Comparison of ENCODE assay signal across 1 cellular context in the genomic region with DNA sequence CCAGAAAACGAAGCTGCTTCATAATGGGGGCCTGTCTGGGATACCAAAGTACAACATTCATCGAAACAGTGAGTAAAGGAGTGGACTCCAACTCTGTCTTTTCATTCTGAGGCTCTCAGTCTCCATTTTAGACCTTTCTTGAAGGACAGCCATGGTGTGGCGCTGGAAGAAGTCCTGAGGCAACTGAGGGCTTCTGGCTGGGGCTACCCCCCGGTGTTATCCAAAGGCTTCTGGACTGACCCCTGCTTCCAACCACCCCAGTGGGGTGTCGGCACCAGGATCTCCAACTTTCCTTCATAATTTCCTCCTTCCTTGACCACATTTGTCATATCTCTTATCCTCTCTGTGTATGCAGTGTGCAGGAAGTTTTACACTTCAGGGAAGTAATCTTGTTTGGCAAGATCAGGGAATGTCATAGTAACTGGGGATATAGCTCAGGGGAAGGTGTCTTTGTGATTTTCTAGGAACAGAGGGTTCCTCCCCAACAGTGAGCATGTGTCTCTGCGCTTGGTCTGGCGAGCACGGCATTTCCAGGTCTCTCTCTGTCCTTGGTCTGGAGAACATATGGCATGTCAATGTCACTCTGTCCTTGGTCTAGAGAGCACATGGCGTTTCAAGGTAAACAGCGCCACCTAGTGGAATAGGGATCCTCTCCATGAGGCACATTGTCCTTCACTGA.
TF ChIP-seq lines count a peak whose summit lies in the region.

No MANE protein-coding gene starts in this region.

TF ChIP-seq in HepG2, 621 proteins besides CTCF, POLR2A, EP300 and RAD21 (continued from another document and continues in another):
- TF ChIP-seq, protein P1, sequence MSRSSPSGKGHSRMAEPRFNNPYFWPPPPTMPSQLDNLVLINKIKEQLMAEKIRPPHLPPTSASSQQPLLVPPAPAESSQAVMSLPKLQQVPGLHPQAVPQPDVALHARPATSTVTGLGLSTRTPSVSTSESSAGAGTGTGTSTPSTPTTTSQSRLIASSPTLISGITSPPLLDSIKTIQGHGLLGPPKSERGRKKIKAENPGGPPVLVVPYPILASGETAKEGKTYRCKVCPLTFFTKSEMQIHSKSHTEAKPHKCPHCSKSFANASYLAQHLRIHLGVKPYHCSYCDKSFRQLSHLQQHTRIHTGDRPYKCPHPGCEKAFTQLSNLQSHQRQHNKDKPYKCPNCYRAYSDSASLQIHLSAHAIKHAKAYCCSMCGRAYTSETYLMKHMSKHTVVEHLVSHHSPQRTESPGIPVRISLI (CRISPR knock-in tag; IDR thresholded peaks at IDR 0.05; ENCODE audit: borderline replicate concordance) = no peak
- TF ChIP-seq ZNF337 (CRISPR knock-in tag; IDR thresholded peaks at IDR 0.05; ENCODE audit: borderline replicate concordance, low read depth) (no peak), ZNF850 (CRISPR knock-in tag; conservative IDR thresholded peaks at IDR 0.05) (no peak), PITX1 (CRISPR knock-in tag; IDR thresholded peaks at IDR 0.05) (no peak), KDM3A (CRISPR knock-in tag; IDR thresholded peaks at IDR 0.05; ENCODE audit: low read depth) (peak; percentile 26; the same call in 1 of the 2 replicates), ZNF766 (CRISPR knock-in tag; IDR thresholded peaks at IDR 0.05; ENCODE audit: borderline replicate concordance) (no peak), ZNF33A (CRISPR knock-in tag; IDR thresholded peaks at IDR 0.05; ENCODE audit: borderline replicate concordance) (no peak), SPEN (CRISPR knock-in tag; IDR thresholded peaks at IDR 0.05; ENCODE audit: low read depth) (peak; percentile 59; the same call in 1 of the 2 replicates), ZNF235 (CRISPR knock-in tag; IDR thresholded peaks at IDR 0.05; ENCODE audit: borderline replicate concordance) (no peak), SMYD3 (CRISPR knock-in tag; IDR thresholded peaks at IDR 0.05) (no peak), GATAD1 (CRISPR knock-in tag; IDR thresholded peaks at IDR 0.05) (peak; percentile 57; the same call in 1 of the 2 replicates), HNRNPK (IDR thresholded peaks at IDR 0.05; ENCODE audit: low read depth, low read length, poor library complexity, severe bottlenecking) (no peak), KDM5B (CRISPR knock-in tag; IDR thresholded peaks at IDR 0.05; ENCODE audit: borderline replicate concordance) (no peak), DR1 (CRISPR knock-in tag; IDR thresholded peaks at IDR 0.05) (no peak), ZFP1 (CRISPR knock-in tag; IDR thresholded peaks at IDR 0.05) (no peak), SETDB1 (CRISPR knock-in tag; IDR thresholded peaks at IDR 0.05; ENCODE audit: borderline replicate concordance) (no peak), MAFG (CRISPR knock-in tag; IDR thresholded peaks at IDR 0.05) (no peak), RCOR2 (CRISPR knock-in tag; IDR thresholded peaks at IDR 0.05) (no peak), MED1 (CRISPR knock-in tag; IDR thresholded peaks at IDR 0.05) (0 out of 2 replicates have a peak, but pooled peaks have one; percentile 16), TARDBP (CRISPR knock-in tag; IDR thresholded peaks at IDR 0.05) (no peak), ZNF331 (CRISPR knock-in tag; IDR thresholded peaks at IDR 0.05) (no peak), MYC (CRISPR knock-in tag; IDR thresholded peaks at IDR 0.05; ENCODE audit: borderline replicate concordance) (peak; percentile 83), KAT7 (CRISPR knock-in tag; IDR thresholded peaks at IDR 0.05; ENCODE audit: borderline replicate concordance) (no peak), SRSF1 (optimal IDR thresholded peaks at IDR 0.05; ENCODE audit: low read depth, low read length) (no peak), ZNF296 (CRISPR knock-in tag; conservative IDR thresholded peaks at IDR 0.05) (no peak), HHEX (CRISPR knock-in tag; IDR thresholded peaks at IDR 0.05) (no peak), SMARCC2 (IDR thresholded peaks at IDR 0.05) (no peak), ZNF10 (CRISPR knock-in tag; IDR thresholded peaks at IDR 0.05; ENCODE audit: borderline replicate concordance, low read depth) (no peak), ZNF777 (CRISPR knock-in tag; IDR thresholded peaks at IDR 0.05) (no peak), ZNF260 (CRISPR knock-in tag; IDR thresholded peaks at IDR 0.05; ENCODE audit: borderline replicate concordance, low read depth) (no peak), ZNF83 (CRISPR knock-in tag; IDR thresholded peaks at IDR 0.05; ENCODE audit: borderline replicate concordance) (no peak), KDM4B (CRISPR knock-in tag; IDR thresholded peaks at IDR 0.05) (0 out of 2 replicates have a peak, but pooled peaks have one; percentile 44), ZNF343 (CRISPR knock-in tag; IDR thresholded peaks at IDR 0.05) (no peak), NCOA2 (CRISPR knock-in tag; IDR thresholded peaks at IDR 0.05) (0 out of 2 replicates have a peak, but pooled peaks have one; percentile 14), ZFP90 (CRISPR knock-in tag; IDR thresholded peaks at IDR 0.05; ENCODE audit: borderline replicate concordance) (no peak), ZNF615 (CRISPR knock-in tag; IDR thresholded peaks at IDR 0.05; ENCODE audit: borderline replicate concordance) (no peak), SMAD9 (CRISPR knock-in tag; IDR thresholded peaks at IDR 0.05) (no peak), FOXA1 (IDR thresholded peaks at IDR 0.05) (no peak), FOXA1 (CRISPR knock-in tag; IDR thresholded peaks at IDR 0.05) (no peak), ZNF792 (CRISPR knock-in tag; IDR thresholded peaks at IDR 0.05) (peak; percentile 52; the same call in 1 of the 2 replicates), ZNF33B (CRISPR knock-in tag; IDR thresholded peaks at IDR 0.05) (no peak), RARG (CRISPR knock-in tag; IDR thresholded peaks at IDR 0.05; ENCODE audit: low read depth) (no peak), MAFK (conservative IDR thresholded peaks at IDR 0.05 in 1 of 2, IDR thresholded peaks at IDR 0.05 in 1 of 2; ENCODE audit: low read length in 2 of 2) (no peak)
- TF ChIP-seq, protein P2, sequence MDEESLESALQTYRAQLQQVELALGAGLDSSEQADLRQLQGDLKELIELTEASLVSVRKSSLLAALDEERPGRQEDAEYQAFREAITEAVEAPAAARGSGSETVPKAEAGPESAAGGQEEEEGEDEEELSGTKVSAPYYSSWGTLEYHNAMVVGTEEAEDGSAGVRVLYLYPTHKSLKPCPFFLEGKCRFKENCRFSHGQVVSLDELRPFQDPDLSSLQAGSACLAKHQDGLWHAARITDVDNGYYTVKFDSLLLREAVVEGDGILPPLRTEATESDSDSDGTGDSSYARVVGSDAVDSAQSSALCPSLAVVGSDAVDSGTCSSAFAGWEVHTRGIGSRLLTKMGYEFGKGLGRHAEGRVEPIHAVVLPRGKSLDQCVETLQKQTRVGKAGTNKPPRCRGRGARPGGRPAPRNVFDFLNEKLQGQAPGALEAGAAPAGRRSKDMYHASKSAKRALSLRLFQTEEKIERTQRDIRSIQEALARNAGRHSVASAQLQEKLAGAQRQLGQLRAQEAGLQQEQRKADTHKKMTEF (CRISPR knock-in tag; IDR thresholded peaks at IDR 0.05) = no peak
- TF ChIP-seq, protein P3, sequence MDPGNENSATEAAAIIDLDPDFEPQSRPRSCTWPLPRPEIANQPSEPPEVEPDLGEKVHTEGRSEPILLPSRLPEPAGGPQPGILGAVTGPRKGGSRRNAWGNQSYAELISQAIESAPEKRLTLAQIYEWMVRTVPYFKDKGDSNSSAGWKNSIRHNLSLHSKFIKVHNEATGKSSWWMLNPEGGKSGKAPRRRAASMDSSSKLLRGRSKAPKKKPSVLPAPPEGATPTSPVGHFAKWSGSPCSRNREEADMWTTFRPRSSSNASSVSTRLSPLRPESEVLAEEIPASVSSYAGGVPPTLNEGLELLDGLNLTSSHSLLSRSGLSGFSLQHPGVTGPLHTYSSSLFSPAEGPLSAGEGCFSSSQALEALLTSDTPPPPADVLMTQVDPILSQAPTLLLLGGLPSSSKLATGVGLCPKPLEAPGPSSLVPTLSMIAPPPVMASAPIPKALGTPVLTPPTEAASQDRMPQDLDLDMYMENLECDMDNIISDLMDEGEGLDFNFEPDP (CRISPR knock-in tag; conservative IDR thresholded peaks at IDR 0.05) = no peak
- TF ChIP-seq, protein P4, sequence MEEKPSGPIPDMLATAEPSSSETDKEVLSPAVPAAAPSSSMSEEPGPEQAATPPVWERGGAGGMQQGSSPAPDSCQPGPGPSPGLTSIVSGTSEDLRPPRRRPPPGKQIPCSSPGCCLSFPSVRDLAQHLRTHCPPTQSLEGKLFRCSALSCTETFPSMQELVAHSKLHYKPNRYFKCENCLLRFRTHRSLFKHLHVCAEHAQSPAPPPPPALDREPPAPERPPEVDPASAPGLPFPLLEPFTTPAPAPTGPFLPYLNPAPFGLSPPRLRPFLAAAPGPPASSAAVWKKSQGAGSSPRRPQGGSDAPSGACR (CRISPR knock-in tag; IDR thresholded peaks at IDR 0.05) = no peak
- TF ChIP-seq, protein P5, sequence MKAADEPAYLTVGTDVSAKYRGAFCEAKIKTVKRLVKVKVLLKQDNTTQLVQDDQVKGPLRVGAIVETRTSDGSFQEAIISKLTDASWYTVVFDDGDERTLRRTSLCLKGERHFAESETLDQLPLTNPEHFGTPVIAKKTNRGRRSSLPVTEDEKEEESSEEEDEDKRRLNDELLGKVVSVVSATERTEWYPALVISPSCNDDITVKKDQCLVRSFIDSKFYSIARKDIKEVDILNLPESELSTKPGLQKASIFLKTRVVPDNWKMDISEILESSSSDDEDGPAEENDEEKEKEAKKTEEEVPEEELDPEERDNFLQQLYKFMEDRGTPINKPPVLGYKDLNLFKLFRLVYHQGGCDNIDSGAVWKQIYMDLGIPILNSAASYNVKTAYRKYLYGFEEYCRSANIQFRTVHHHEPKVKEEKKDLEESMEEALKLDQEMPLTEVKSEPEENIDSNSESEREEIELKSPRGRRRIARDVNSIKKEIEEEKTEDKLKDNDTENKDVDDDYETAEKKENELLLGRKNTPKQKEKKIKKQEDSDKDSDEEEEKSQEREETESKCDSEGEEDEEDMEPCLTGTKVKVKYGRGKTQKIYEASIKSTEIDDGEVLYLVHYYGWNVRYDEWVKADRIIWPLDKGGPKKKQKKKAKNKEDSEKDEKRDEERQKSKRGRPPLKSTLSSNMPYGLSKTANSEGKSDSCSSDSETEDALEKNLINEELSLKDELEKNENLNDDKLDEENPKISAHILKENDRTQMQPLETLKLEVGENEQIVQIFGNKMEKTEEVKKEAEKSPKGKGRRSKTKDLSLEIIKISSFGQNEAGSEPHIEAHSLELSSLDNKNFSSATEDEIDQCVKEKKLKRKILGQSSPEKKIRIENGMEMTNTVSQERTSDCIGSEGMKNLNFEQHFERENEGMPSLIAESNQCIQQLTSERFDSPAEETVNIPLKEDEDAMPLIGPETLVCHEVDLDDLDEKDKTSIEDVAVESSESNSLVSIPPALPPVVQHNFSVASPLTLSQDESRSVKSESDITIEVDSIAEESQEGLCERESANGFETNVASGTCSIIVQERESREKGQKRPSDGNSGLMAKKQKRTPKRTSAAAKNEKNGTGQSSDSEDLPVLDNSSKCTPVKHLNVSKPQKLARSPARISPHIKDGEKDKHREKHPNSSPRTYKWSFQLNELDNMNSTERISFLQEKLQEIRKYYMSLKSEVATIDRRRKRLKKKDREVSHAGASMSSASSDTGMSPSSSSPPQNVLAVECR (CRISPR knock-in tag; IDR thresholded peaks at IDR 0.05; ENCODE audit: borderline replicate concordance) = peak; percentile 61; the same call in 1 of the 2 replicates
- TF ChIP-seq, protein P6, sequence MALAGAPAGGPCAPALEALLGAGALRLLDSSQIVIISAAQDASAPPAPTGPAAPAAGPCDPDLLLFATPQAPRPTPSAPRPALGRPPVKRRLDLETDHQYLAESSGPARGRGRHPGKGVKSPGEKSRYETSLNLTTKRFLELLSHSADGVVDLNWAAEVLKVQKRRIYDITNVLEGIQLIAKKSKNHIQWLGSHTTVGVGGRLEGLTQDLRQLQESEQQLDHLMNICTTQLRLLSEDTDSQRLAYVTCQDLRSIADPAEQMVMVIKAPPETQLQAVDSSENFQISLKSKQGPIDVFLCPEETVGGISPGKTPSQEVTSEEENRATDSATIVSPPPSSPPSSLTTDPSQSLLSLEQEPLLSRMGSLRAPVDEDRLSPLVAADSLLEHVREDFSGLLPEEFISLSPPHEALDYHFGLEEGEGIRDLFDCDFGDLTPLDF (CRISPR knock-in tag; IDR thresholded peaks at IDR 0.05) = no peak
- TF ChIP-seq, protein P7, sequence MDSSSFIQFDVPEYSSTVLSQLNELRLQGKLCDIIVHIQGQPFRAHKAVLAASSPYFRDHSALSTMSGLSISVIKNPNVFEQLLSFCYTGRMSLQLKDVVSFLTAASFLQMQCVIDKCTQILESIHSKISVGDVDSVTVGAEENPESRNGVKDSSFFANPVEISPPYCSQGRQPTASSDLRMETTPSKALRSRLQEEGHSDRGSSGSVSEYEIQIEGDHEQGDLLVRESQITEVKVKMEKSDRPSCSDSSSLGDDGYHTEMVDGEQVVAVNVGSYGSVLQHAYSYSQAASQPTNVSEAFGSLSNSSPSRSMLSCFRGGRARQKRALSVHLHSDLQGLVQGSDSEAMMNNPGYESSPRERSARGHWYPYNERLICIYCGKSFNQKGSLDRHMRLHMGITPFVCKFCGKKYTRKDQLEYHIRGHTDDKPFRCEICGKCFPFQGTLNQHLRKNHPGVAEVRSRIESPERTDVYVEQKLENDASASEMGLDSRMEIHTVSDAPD (CRISPR knock-in tag; IDR thresholded peaks at IDR 0.05) = no peak
- TF ChIP-seq, protein P8, sequence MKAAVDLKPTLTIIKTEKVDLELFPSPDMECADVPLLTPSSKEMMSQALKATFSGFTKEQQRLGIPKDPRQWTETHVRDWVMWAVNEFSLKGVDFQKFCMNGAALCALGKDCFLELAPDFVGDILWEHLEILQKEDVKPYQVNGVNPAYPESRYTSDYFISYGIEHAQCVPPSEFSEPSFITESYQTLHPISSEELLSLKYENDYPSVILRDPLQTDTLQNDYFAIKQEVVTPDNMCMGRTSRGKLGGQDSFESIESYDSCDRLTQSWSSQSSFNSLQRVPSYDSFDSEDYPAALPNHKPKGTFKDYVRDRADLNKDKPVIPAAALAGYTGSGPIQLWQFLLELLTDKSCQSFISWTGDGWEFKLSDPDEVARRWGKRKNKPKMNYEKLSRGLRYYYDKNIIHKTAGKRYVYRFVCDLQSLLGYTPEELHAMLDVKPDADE (CRISPR knock-in tag; IDR thresholded peaks at IDR 0.05) = no peak
